ENCODE assay signal across 1 cellular context in genomic region chr7:157009170-157009777, GRCh38.
TF ChIP-seq lines count a peak whose summit lies in the region.

No MANE protein-coding gene starts in this region.

TF ChIP-seq in K562, 482 proteins besides CTCF, POLR2A, EP300 and RAD21 (continued from another document and continues in another):
- TF ChIP-seq ZBTB40 (IDR thresholded peaks at IDR 0.05) (peak; percentile 64; the same call in 1 of the 2 replicates), ZBTB40 (CRISPR knock-in tag; IDR thresholded peaks at IDR 0.05) (no peak), GABPB1 (CRISPR knock-in tag; IDR thresholded peaks at IDR 0.05) (peak; percentile 84), CHD2 (IDR thresholded peaks at IDR 0.05; ENCODE audit: low read depth, low read length) (no peak), SMAD1 (IDR thresholded peaks at IDR 0.05; ENCODE audit: low read depth, low read length, partially characterized antibody) (no peak), ZNF431 (CRISPR knock-in tag; IDR thresholded peaks at IDR 0.05) (0 out of 2 replicates have a peak, but pooled peaks have one; percentile 24), RBM25 (IDR thresholded peaks at IDR 0.05; ENCODE audit: low read depth, low read length, severe bottlenecking) (no peak), NCOA1 (IDR thresholded peaks at IDR 0.05; ENCODE audit: low read depth) (no peak), ZNF511 (CRISPR knock-in tag; IDR thresholded peaks at IDR 0.05) (peak; percentile 33; the same call in 1 of the 2 replicates), MBD1 (CRISPR knock-in tag; IDR thresholded peaks at IDR 0.05) (peak; percentile 94), HDAC8 (tag; IDR thresholded peaks at IDR 0.05) (0 out of 2 replicates have a peak, but pooled peaks have one; percentile 33), TFAM (CRISPR knock-in tag; conservative IDR thresholded peaks at IDR 0.05) (no peak), MAFF (IDR thresholded peaks at IDR 0.05; ENCODE audit: low read length) (no peak), REST (CRISPR knock-in tag; IDR thresholded peaks at IDR 0.05; ENCODE audit: low read depth) (0 out of 2 replicates have a peak, but pooled peaks have one; percentile 23), ZNF644 (tag; IDR thresholded peaks at IDR 0.05; ENCODE audit: low read depth) (no peak), PCBP1 (IDR thresholded peaks at IDR 0.05; ENCODE audit: low read depth, low read length, poor library complexity, severe bottlenecking) (peak; percentile 65), ESRRA (IDR thresholded peaks at IDR 0.05; ENCODE audit: borderline replicate concordance, low read depth) (no peak), KDM5B (IDR thresholded peaks at IDR 0.05; ENCODE audit: insufficient replicate concordance, low read depth, low read length) (peak; percentile 24), MECOM (CRISPR knock-in tag; IDR thresholded peaks at IDR 0.05) (no peak), ZNF696 (CRISPR knock-in tag; conservative IDR thresholded peaks at IDR 0.05) (no peak), HNRNPL (IDR thresholded peaks at IDR 0.05; ENCODE audit: low read depth, low read length) (peak; percentile 53; the same call in 1 of the 2 replicates), HEY1 (CRISPR knock-in tag; IDR thresholded peaks at IDR 0.05; ENCODE audit: borderline replicate concordance) (no peak), ADNP (tag; IDR thresholded peaks at IDR 0.05) (no peak), PHF21A (IDR thresholded peaks at IDR 0.05; ENCODE audit: borderline replicate concordance, low read depth) (no peak), KDM2B (CRISPR knock-in tag; IDR thresholded peaks at IDR 0.05) (peak; percentile 54; the same call in 1 of the 2 replicates), MAFK (IDR thresholded peaks at IDR 0.05; ENCODE audit: low read length) (no peak), NFIX (CRISPR knock-in tag; IDR thresholded peaks at IDR 0.05; ENCODE audit: low read depth) (no peak), HDAC1 (IDR thresholded peaks at IDR 0.05) (no peak), MTA1 (IDR thresholded peaks at IDR 0.05; ENCODE audit: borderline replicate concordance) (no peak), ZNF785 (CRISPR knock-in tag; IDR thresholded peaks at IDR 0.05) (no peak), THAP12 (CRISPR knock-in tag; IDR thresholded peaks at IDR 0.05) (0 out of 2 replicates have a peak, but pooled peaks have one; percentile 16), ZC3H4 (CRISPR knock-in tag; IDR thresholded peaks at IDR 0.05; ENCODE audit: borderline replicate concordance) (no peak), MAZ (CRISPR knock-in tag; conservative IDR thresholded peaks at IDR 0.05 in 1 of 2, IDR thresholded peaks at IDR 0.05 in 1 of 2) (no peak), ZNF76 (CRISPR knock-in tag; IDR thresholded peaks at IDR 0.05; ENCODE audit: borderline replicate concordance) (no peak), MTA3 (IDR thresholded peaks at IDR 0.05; ENCODE audit: borderline replicate concordance) (peak; percentile 34; the same call in 1 of the 2 replicates), HMGN3 (IDR thresholded peaks at IDR 0.05; ENCODE audit: borderline replicate concordance, extremely low read depth, insufficient read length, low read depth, low read length) (no peak), ZFP1 (CRISPR knock-in tag; IDR thresholded peaks at IDR 0.05) (no peak), ZBTB8A (IDR thresholded peaks at IDR 0.05; ENCODE audit: partially characterized antibody) (no peak), THRA (IDR thresholded peaks at IDR 0.05) (no peak), BDP1 (IDR thresholded peaks at IDR 0.05; ENCODE audit: insufficient read depth, insufficient read length) (no peak), PHF8 (IDR thresholded peaks at IDR 0.05; ENCODE audit: borderline replicate concordance, low read length) (no peak), GATA2 (CRISPR knock-in tag; IDR thresholded peaks at IDR 0.05) (peak; percentile 43; the same call in 1 of the 2 replicates), YBX1 (IDR thresholded peaks at IDR 0.05) (no peak), NBN (IDR thresholded peaks at IDR 0.05; ENCODE audit: low read depth) (no peak), TFAP4 (CRISPR knock-in tag; IDR thresholded peaks at IDR 0.05; ENCODE audit: borderline replicate concordance) (no peak)
